13 cellular contexts compared by ENCODE assay signal in genomic region chr19:30093966-30094770, GRCh38.
A peak's percentile ranks its signal among the peaks of the same experiment; 100 is the strongest.
DNase-seq lines count a peak whose midpoint lies in the region; ATAC-seq and TF ChIP-seq lines count a peak whose summit lies in the region.
"Had no signal": no experiment of that assay in that cellular context is flagged by ENCODE, and none has a peak within 500 bp of the region (broad histone marks: within the 10 kb centered on the region; RNA-seq: fewer than 3 reads in every experiment).

No MANE protein-coding gene starts in this region.

- H3K36me3 ChIP-seq in left ventricle myocardium inferior (no peaks in the 10 kb centered on the region), osteoblast (ENCODE audit: insufficient read depth, low read length) (no peaks in the 10 kb centered on the region), upper lobe of right lung (no peaks in the 10 kb centered on the region)
- H3K36me3 ChIP-seq: BE2C had no signal

- no peak overlapping the region for H2AFZ ChIP-seq in osteoblast (ENCODE audit: low read length)

- H3K4me2 ChIP-seq in osteoblast (ENCODE audit: insufficient read depth, low read length), result no peak overlapping the region

- H3K27me3 ChIP-seq in left ventricle myocardium inferior (ENCODE audit: low read depth) (no peaks in the 10 kb centered on the region), osteoblast (ENCODE audit: insufficient read depth, low read length) (no peaks in the 10 kb centered on the region), upper lobe of right lung (no peaks in the 10 kb centered on the region)
- H3K27me3 ChIP-seq: BE2C had no signal

- intact Hi-C loops in left ventricle myocardium superior (cut with micrococcal nuclease), result no loop called here
- intact Hi-C loops in left ventricle myocardium inferior (cut with micrococcal nuclease), result no loop called here
- intact Hi-C loops in upper lobe of right lung (cut with DNase I), result no loop called here

- ATAC-seq in left ventricle myocardium superior (no peak), upper lobe of right lung (no peak)
- ATAC-seq: GM12878 had no signal

- DNase-seq in left ventricle myocardium superior (peak; percentile 10), left ventricle myocardium inferior (no peak), osteoblast (ENCODE audit: insufficient read length, low spot score, missing footprints) (peak; percentile 22), upper lobe of right lung (peak; percentile 38), AG08395 (ENCODE audit: low spot score) (no peak), NCI-H510A treated with DMSO at 0.1 percent for 48 hours (lab: John Stamatoyannopoulos, UW) (no peak), HFFc6 (no peak)
- DNase-seq: BE2C; CD4-positive, alpha-beta memory T cell; DMS79; HCEC 1CT had no signal

- no peak overlapping the region for H3K27ac Mint-ChIP-seq in HFFc6
- H3K27ac Mint-ChIP-seq: CD4-positive, alpha-beta memory T cell had no signal

- H3K4me1 ChIP-seq in left ventricle myocardium inferior, result no peaks in the 10 kb centered on the region
- no peaks in the 10 kb centered on the region for H3K4me1 ChIP-seq in osteoblast (ENCODE audit: insufficient read depth, low read length)
- H3K4me1 ChIP-seq in upper lobe of right lung, result no peaks in the 10 kb centered on the region
- H3K4me1 ChIP-seq: BE2C had no signal

- no peak overlapping the region for H3K4me3 Mint-ChIP-seq in HFFc6
- H3K4me3 Mint-ChIP-seq: CD4-positive, alpha-beta memory T cell had no signal

- H3K27ac ChIP-seq in left ventricle myocardium inferior (replicated peaks) (no peak overlapping the region), osteoblast (ENCODE audit: low read depth, low read length) (no peak overlapping the region), upper lobe of right lung (no peak overlapping the region)
- H3K27ac ChIP-seq: C4-2B had no signal

- H3K4me3 ChIP-seq in left ventricle myocardium inferior (no peak overlapping the region), osteoblast (ENCODE audit: insufficient read depth, low read length) (no peak overlapping the region), upper lobe of right lung (no peak overlapping the region)
- H3K4me3 ChIP-seq: GM12878 had no signal

- H3K4me1 Mint-ChIP-seq in HFFc6 (ENCODE audit: low read depth), result no peaks in the 10 kb centered on the region
- H3K4me1 Mint-ChIP-seq: CD4-positive, alpha-beta memory T cell had no signal

- no peaks in the 10 kb centered on the region for H3K79me2 ChIP-seq in osteoblast (ENCODE audit: insufficient read depth, low read length)

- TF ChIP-seq CTCF in left ventricle myocardium inferior (IDR thresholded peaks at IDR 0.05; ENCODE audit: borderline replicate concordance) (no peak), osteoblast (IDR thresholded peaks at IDR 0.05; ENCODE audit: extremely low read depth, low read depth, low read length) (no peak), upper lobe of right lung (IDR thresholded peaks at IDR 0.05) (no peak), HFFc6 (IDR thresholded peaks at IDR 0.05) (no peak)

- no peaks in the 10 kb centered on the region for H4K20me1 ChIP-seq in osteoblast (ENCODE audit: insufficient read depth, low read length)

- H3K9me3 ChIP-seq in left ventricle myocardium inferior (replicated peaks) (no peaks in the 10 kb centered on the region), osteoblast (ENCODE audit: low read depth, low read length) (no peaks in the 10 kb centered on the region), upper lobe of right lung (no peaks in the 10 kb centered on the region)
- H3K9me3 ChIP-seq: BE2C had no signal

- peaks cover 26% of the 10 kb centered on the region; the same call in 1 of the 2 replicates for H3K9me3 Mint-ChIP-seq in HFFc6
- H3K9me3 Mint-ChIP-seq: CD4-positive, alpha-beta memory T cell had no signal

- H3K36me3 Mint-ChIP-seq in HFFc6 (ENCODE audit: low read depth), result peaks cover 4% of the 10 kb centered on the region; the same call in 1 of the 2 replicates
- H3K36me3 Mint-ChIP-seq: CD4-positive, alpha-beta memory T cell had no signal

- H3K27me3 Mint-ChIP-seq in HFFc6 (ENCODE audit: insufficient read depth), result peaks cover 4% of the 10 kb centered on the region

Comparison
In these comparisons a context has a peak if more than half of its experiments do, and no peak if none do; other contexts are left out.
1. DNase-seq: peak in left ventricle myocardium superior (single experiment), osteoblast (single experiment) and upper lobe of right lung (single experiment); none in left ventricle myocardium inferior (single experiment), AG08395 (single experiment), NCI-H510A treated with DMSO at 0.1 percent for 48 hours (single experiment) and HFFc6 (single experiment).